3 cellular contexts compared by ENCODE assay signal in genomic region chr1:6437017-6437700, GRCh38. TPM values are rescaled to one million over a fixed set of nuclear protein-coding genes. Genes with fewer than 3 reads are reported as not detected.
DNase-seq lines count a peak whose midpoint lies in the region; FAIRE-seq and TF ChIP-seq lines count a peak whose summit lies in the region.
"Not testable (repeated sequence)": the region's sequence is repeated elsewhere in the genome, so short reads cannot be mapped to it uniquely, and the experiment has no call there.
"Had no signal": no experiment of that assay in that cellular context is flagged by ENCODE, and none has a peak within 500 bp of the region (broad histone marks: within the 10 kb centered on the region; RNA-seq: fewer than 3 reads in every experiment).

No MANE protein-coding gene starts in this region.

- not testable (repeated sequence) for H3K4me2 ChIP-seq in keratinocyte (ENCODE audit: control insufficient read depth, extremely low read depth, insufficient read depth, low read depth, low read length)

- H3K4me3 ChIP-seq in keratinocyte (ENCODE audit: control insufficient read depth in 2 of 3, extremely low read depth in 1 of 3, insufficient read depth in 2 of 3, low read depth in 1 of 3, low read length in 3 of 3): not testable (repeated sequence)

- dilution Hi-C loops in keratinocyte (cut with MboI; ENCODE audit: extremely low pct_ligation_motif_present, low sequenced_read_pairs): not testable (repeated sequence)

- not testable (repeated sequence) for FAIRE-seq in keratinocyte (lab: Jason Lieb, UNC)

- not testable (repeated sequence) for H3K4me1 ChIP-seq in keratinocyte (ENCODE audit: control insufficient read depth, extremely low read depth, insufficient read depth, low read length)

- TF ChIP-seq CTCF in keratinocyte (optimal IDR thresholded peaks at IDR 0.05 in 1 of 3, IDR thresholded peaks at IDR 0.05 in 1 of 3, conservative IDR thresholded peaks at IDR 0.05 in 1 of 3; ENCODE audit: extremely low read depth in 1 of 3, insufficient read depth in 2 of 3, low read length in 3 of 3): peak; percentile 24 to 75 (median 30)

- not testable (repeated sequence) for H3K9me3 ChIP-seq in keratinocyte (ENCODE audit: control insufficient read depth, low read depth, low read length)

- H3K9me1 ChIP-seq in keratinocyte (ENCODE audit: control insufficient read depth, extremely low read depth, insufficient read depth, low read length): not testable (repeated sequence)

- not testable (repeated sequence) for H3K27ac ChIP-seq in keratinocyte (ENCODE audit: control insufficient read depth, insufficient read depth, low read length)

- not testable (repeated sequence) for H4K20me1 ChIP-seq in keratinocyte (ENCODE audit: control insufficient read depth, extremely low read depth, insufficient read depth, low read length)

- H3K27me3 ChIP-seq in keratinocyte (ENCODE audit: control insufficient read depth, extremely low read depth, insufficient read depth, low read length): not testable (repeated sequence)

- not testable (repeated sequence) for H3K36me3 ChIP-seq in keratinocyte (ENCODE audit: control insufficient read depth in 2 of 2, extremely low read depth in 1 of 2, insufficient read depth in 2 of 2, low read length in 2 of 2)

- H3K79me2 ChIP-seq in keratinocyte (ENCODE audit: control insufficient read depth, insufficient read depth, low read length): not testable (repeated sequence)

- DNase-seq in M059J (ENCODE audit: low read depth): peak; percentile 72
- DNase-seq in keratinocyte (ENCODE audit: low read depth, low spot score): not testable (repeated sequence)

- not testable (repeated sequence) for H2AFZ ChIP-seq in keratinocyte (ENCODE audit: control insufficient read depth, low read length)

- H3K9ac ChIP-seq in keratinocyte (ENCODE audit: control insufficient read depth, extremely low read depth, insufficient read depth, low read length): not testable (repeated sequence)

RNA-seq across cellular contexts. Expression of gene ESPN, which starts 12.6 kb away (rescaled TPM):
- total RNA-seq in M059J (2014; rRNA removed; shearing (Covaris generic)): 0.02 TPM in 1 of 2 replicates, not detected in the other
- polyA plus RNA-seq in keratinocyte: 0.47 to 3.6 TPM (median 1.2 TPM) in 3 replicates
- polyA plus RNA-seq in keratinocyte (2011; ENCODE audit: low read depth): 4.3 TPM
- 1.0 and 4.6 TPM in 2 replicates for polyA plus RNA-seq in keratinocyte (2011; cell fraction: cytosol; rRNA removed)
- polyA plus RNA-seq in keratinocyte (2011; cell fraction: nucleus; rRNA removed): 7.3 and 11.3 TPM in 2 replicates
- polyA plus RNA-seq in keratinocyte (2012; ENCODE audit: low replicate concordance): 2.4 and 17.9 TPM in 2 replicates
- 0.48 to 4.3 TPM (median 2.2 TPM) in 3 replicates for polyA minus RNA-seq in keratinocyte
- polyA minus RNA-seq in keratinocyte (2011; cell fraction: cytosol; rRNA and poly(A)+ RNA removed): 13.4 TPM
- polyA minus RNA-seq in keratinocyte (2011; cell fraction: nucleus; rRNA and poly(A)+ RNA removed): 3.1 and 3.3 TPM in 2 replicates

RNA-seq across cellular contexts. Expression of gene HES2, which starts 17.4 kb away (rescaled TPM):
- total RNA-seq in M059J (2014; rRNA removed; shearing (Covaris generic)): 0.47 and 1.0 TPM in 2 replicates
- polyA plus RNA-seq in keratinocyte: 30.1 to 51.6 TPM (median 33.9 TPM) in 3 replicates
- 20.4 TPM for polyA plus RNA-seq in keratinocyte (2011; ENCODE audit: low read depth)
- 32.5 and 63.3 TPM in 2 replicates for polyA plus RNA-seq in keratinocyte (2011; cell fraction: cytosol; rRNA removed)
- 70.8 and 105 TPM in 2 replicates for polyA plus RNA-seq in keratinocyte (2011; cell fraction: nucleus; rRNA removed)
- 52.0 and 70.3 TPM in 2 replicates for polyA plus RNA-seq in keratinocyte (2012; ENCODE audit: low replicate concordance)
- 26.9 to 42.5 TPM (median 37.1 TPM) in 3 replicates for polyA minus RNA-seq in keratinocyte
- polyA minus RNA-seq in keratinocyte (2011; cell fraction: cytosol; rRNA and poly(A)+ RNA removed): 90.9 TPM
- 79.5 and 80.0 TPM in 2 replicates for polyA minus RNA-seq in keratinocyte (2011; cell fraction: nucleus; rRNA and poly(A)+ RNA removed)
- total RNA-seq: liver had no signal

RNA-seq across cellular contexts. Expression of gene TNFRSF25, which starts 28.8 kb away (rescaled TPM):
- 8.7 and 9.1 TPM in 2 replicates for total RNA-seq in M059J (2014; rRNA removed; shearing (Covaris generic))
- 12.2 to 35.8 TPM (median 12.4 TPM) in 3 replicates for polyA plus RNA-seq in keratinocyte
- polyA plus RNA-seq in keratinocyte (2011; ENCODE audit: low read depth): 7.1 TPM
- 3.6 and 6.6 TPM in 2 replicates for polyA plus RNA-seq in keratinocyte (2011; cell fraction: cytosol; rRNA removed)
- 100 and 140 TPM in 2 replicates for polyA plus RNA-seq in keratinocyte (2011; cell fraction: nucleus; rRNA removed)
- polyA plus RNA-seq in keratinocyte (2012; ENCODE audit: low replicate concordance): 16.7 and 29.9 TPM in 2 replicates
- 11.3 to 20.1 TPM (median 11.4 TPM) in 3 replicates for polyA minus RNA-seq in keratinocyte
- polyA minus RNA-seq in keratinocyte (2011; cell fraction: cytosol; rRNA and poly(A)+ RNA removed): 6.1 TPM
- polyA minus RNA-seq in keratinocyte (2011; cell fraction: nucleus; rRNA and poly(A)+ RNA removed): 17.1 and 23.7 TPM in 2 replicates

RNA-seq across cellular contexts. Expression of gene ACOT7, which starts 43.6 kb away (rescaled TPM):
- 102 and 113 TPM in 2 replicates for total RNA-seq in M059J (2014; rRNA removed; shearing (Covaris generic))
- 195 to 349 TPM (median 226 TPM) in 3 replicates for polyA plus RNA-seq in keratinocyte
- polyA plus RNA-seq in keratinocyte (2011; ENCODE audit: low read depth): 45.1 TPM
- 181 and 317 TPM in 2 replicates for polyA plus RNA-seq in keratinocyte (2011; cell fraction: cytosol; rRNA removed)
- 182 and 242 TPM in 2 replicates for polyA plus RNA-seq in keratinocyte (2011; cell fraction: nucleus; rRNA removed)
- polyA plus RNA-seq in keratinocyte (2012; ENCODE audit: low replicate concordance): 89.4 and 275 TPM in 2 replicates
- 126 to 203 TPM (median 149 TPM) in 3 replicates for polyA minus RNA-seq in keratinocyte
- polyA minus RNA-seq in keratinocyte (2011; cell fraction: cytosol; rRNA and poly(A)+ RNA removed): 156 TPM
- 79.8 and 80.3 TPM in 2 replicates for polyA minus RNA-seq in keratinocyte (2011; cell fraction: nucleus; rRNA and poly(A)+ RNA removed)

RNA-seq across cellular contexts. Expression of gene PLEKHG5, which starts 54.3 kb away (rescaled TPM):
- 3.9 and 11.2 TPM in 2 replicates for total RNA-seq in M059J (2014; rRNA removed; shearing (Covaris generic))
- 11.8 to 27.7 TPM (median 13.4 TPM) in 3 replicates for polyA plus RNA-seq in keratinocyte
- polyA plus RNA-seq in keratinocyte (2011; ENCODE audit: low read depth): 9.4 TPM
- 5.3 and 11.5 TPM in 2 replicates for polyA plus RNA-seq in keratinocyte (2011; cell fraction: cytosol; rRNA removed)
- 67.6 and 102 TPM in 2 replicates for polyA plus RNA-seq in keratinocyte (2011; cell fraction: nucleus; rRNA removed)
- polyA plus RNA-seq in keratinocyte (2012; ENCODE audit: low replicate concordance): 20.7 and 21.6 TPM in 2 replicates
- 14.1 to 17.2 TPM (median 15.1 TPM) in 3 replicates for polyA minus RNA-seq in keratinocyte
- polyA minus RNA-seq in keratinocyte (2011; cell fraction: cytosol; rRNA and poly(A)+ RNA removed): 19.6 TPM
- 41.2 and 42.0 TPM in 2 replicates for polyA minus RNA-seq in keratinocyte (2011; cell fraction: nucleus; rRNA and poly(A)+ RNA removed)
